ENCODE assay signal across 1 cellular context in the genomic region with DNA sequence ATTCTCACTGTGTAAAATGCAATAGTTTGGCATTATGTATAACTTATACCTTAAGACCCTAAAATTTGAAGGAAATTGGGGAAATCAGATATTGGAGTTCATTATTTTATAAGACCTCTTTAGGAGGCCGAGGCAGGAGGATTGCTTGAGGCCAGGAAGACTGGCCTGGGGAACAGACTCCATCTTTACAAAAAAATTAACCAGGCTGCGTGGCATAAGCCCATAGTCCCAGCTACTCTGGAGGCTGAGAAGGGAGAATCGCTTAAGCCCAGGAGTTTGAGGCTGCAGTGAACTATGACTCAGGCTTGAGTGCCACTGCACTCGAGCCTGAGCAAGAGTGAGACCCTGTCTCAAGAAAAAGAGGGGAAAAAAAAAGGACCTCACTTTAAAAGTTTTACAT.
TF ChIP-seq lines count a peak whose summit lies in the region.

No MANE protein-coding gene starts in this region.

TF ChIP-seq in GM12878, 131 proteins besides CTCF, POLR2A, EP300 and RAD21:
- TF ChIP-seq POLR2AphosphoS2 (IDR thresholded peaks at IDR 0.05; ENCODE audit: low read depth, low read length), result 0 out of 2 replicates have a peak, but pooled peaks have one; percentile 32
- TF ChIP-seq ZNF217 (IDR thresholded peaks at IDR 0.05), result no peak
- 0 out of 2 replicates have a peak, but pooled peaks have one; percentile 26 for TF ChIP-seq SMAD5 (IDR thresholded peaks at IDR 0.05; ENCODE audit: low read depth)
